ENCODE assay signal across 17 cellular contexts in the genomic region with DNA sequence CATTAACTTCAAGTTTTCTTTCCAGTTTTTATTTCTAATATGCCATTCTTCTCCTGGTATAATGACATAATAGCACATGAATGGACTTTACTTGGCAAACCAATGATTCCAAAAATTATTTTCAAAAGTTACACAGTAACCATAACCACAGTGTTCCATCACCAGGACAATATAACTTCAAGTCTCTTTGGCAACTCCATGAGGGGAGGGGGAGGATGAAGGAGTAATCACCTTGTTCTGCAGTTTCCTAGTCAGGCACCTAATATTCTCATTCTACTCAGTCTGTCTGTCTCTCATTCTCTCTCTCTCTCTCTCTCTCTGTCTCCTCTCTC.
DNase-seq lines count a peak whose midpoint lies in the region; ATAC-seq and TF ChIP-seq lines count a peak whose summit lies in the region.
"Had no signal": no experiment of that assay in that cellular context is flagged by ENCODE, and none has a peak within 500 bp of the region (broad histone marks: within the 10 kb centered on the region; RNA-seq: fewer than 3 reads in every experiment).

No MANE protein-coding gene starts in this region.

- H3K27me3 ChIP-seq in foreskin keratinocyte (no peaks in the 10 kb centered on the region), gastrocnemius medialis (no peaks in the 10 kb centered on the region)
- H3K27me3 ChIP-seq: colonic mucosa, spleen, transverse colon had no signal

- peaks cover 5% of the 10 kb centered on the region for H3K36me3 Mint-ChIP-seq in stimulated activated naive CD8-positive, alpha-beta T cell treated with anti-CD3 and anti-CD28 coated beads, Interleukin-15, Interleukin-2, amounts not matched to agents 100 ng/mL and 50 ng/mL, for 24 hours (ENCODE audit: low read depth)
- peaks cover 4% of the 10 kb centered on the region for H3K36me3 Mint-ChIP-seq in activated T-helper 2 cell treated with anti-CD3 and anti-CD28 coated beads, Interferon-gamma antibody, Interleukin-2, Interleukin-4, amounts not matched to agents 10 μg/mL and 5 μg/mL and 100 μg/mL, durations not matched to agents 14 hours and 24 hours and 36 hours (ENCODE audit: low read depth)
- H3K36me3 Mint-ChIP-seq: memory B cell had no signal

- no peak overlapping the region for H3K4me3 ChIP-seq in gastrocnemius medialis
- H3K4me3 ChIP-seq: colonic mucosa, GM23338, spleen, transverse colon had no signal

- H3K36me3 ChIP-seq in gastrocnemius medialis = no peaks in the 10 kb centered on the region
- H3K36me3 ChIP-seq: colonic mucosa, spleen, transverse colon had no signal

- no peak for DNase-seq in stimulated activated naive CD8-positive, alpha-beta T cell treated with anti-CD3 and anti-CD28 coated beads, Interleukin-15, Interleukin-2, amounts not matched to agents 100 U/mL and 50 U/mL, for 24 hours
- no peak for DNase-seq in activated T-helper 2 cell treated with anti-CD3 and anti-CD28 coated beads, Interferon-gamma antibody, Interleukin-2, Interleukin-4, amounts not matched to agents 10 μg/mL and 5 μg/mL and 100 μg/mL, durations not matched to agents 14 hours and 24 hours and 36 hours (ENCODE audit: low spot score)
- peak in 1 of 2 donors; percentile 28 for DNase-seq in foreskin keratinocyte
- DNase-seq in stimulated activated naive CD4-positive, alpha-beta T cell (lab: John Stamatoyannopoulos, UW) = no peak
- DNase-seq in gastrocnemius medialis = no peak
- no peak for DNase-seq in caudate nucleus (lab: John Stamatoyannopoulos, UW)
- no peak for DNase-seq in AML-193 (lab: John Stamatoyannopoulos, UW)
- DNase-seq: colonic mucosa, NCI-H2081, NCI-H82, SHP77, spleen, transverse colon had no signal

- no peak overlapping the region for H3K4me3 Mint-ChIP-seq in stimulated activated naive CD8-positive, alpha-beta T cell treated with anti-CD3 and anti-CD28 coated beads, Interleukin-15, Interleukin-2, amounts not matched to agents 100 ng/mL and 50 ng/mL, for 24 hours
- H3K4me3 Mint-ChIP-seq in activated T-helper 2 cell treated with anti-CD3 and anti-CD28 coated beads, Interferon-gamma antibody, Interleukin-2, Interleukin-4, amounts not matched to agents 10 μg/mL and 5 μg/mL and 100 μg/mL, durations not matched to agents 14 hours and 24 hours and 36 hours (ENCODE audit: low read depth) = no peak overlapping the region
- H3K4me3 Mint-ChIP-seq: GM23338, memory B cell had no signal

- H3K4me1 ChIP-seq in foreskin keratinocyte (peaks cover 31% of the 10 kb centered on the region), gastrocnemius medialis (peaks cover 4 to 18% of the 10 kb centered on the region in 2 donors)
- H3K4me1 ChIP-seq: colonic mucosa had no signal

- intact Hi-C loops in activated T-helper 2 cell treated with anti-CD3 and anti-CD28 coated beads, Interferon-gamma antibody, Interleukin-2, Interleukin-4, amounts not matched to agents 10 μg/mL and 5 μg/mL and 100 μg/mL, durations not matched to agents 14 hours and 24 hours and 36 hours (cut with micrococcal nuclease) = loop anchor here (2.0 to 5.0 kb wide), 4 partner anchors 47 to 302 kb away; partner anchors contain the start of gene BTG1
- intact Hi-C loops in gastrocnemius medialis (cut with DNase I; ENCODE audit: low total_unique reads) = loop anchor here (5.0 kb wide), 1 partner anchor 63 kb away; no protein-coding TSS in a partner anchor

- H3K27ac Mint-ChIP-seq in stimulated activated naive CD8-positive, alpha-beta T cell treated with anti-CD3 and anti-CD28 coated beads, Interleukin-15, Interleukin-2, amounts not matched to agents 100 ng/mL and 50 ng/mL, for 24 hours = peak overlapping the region; percentile 84
- peak overlapping the region; percentile 9 for H3K27ac Mint-ChIP-seq in activated T-helper 2 cell treated with anti-CD3 and anti-CD28 coated beads, Interferon-gamma antibody, Interleukin-2, Interleukin-4, amounts not matched to agents 10 μg/mL and 5 μg/mL and 100 μg/mL, durations not matched to agents 14 hours and 24 hours and 36 hours
- H3K27ac Mint-ChIP-seq: GM23338, memory B cell had no signal

- H3K27ac ChIP-seq in foreskin keratinocyte = peak overlapping the region; percentile 95
- peak overlapping the region in 1 of 4 donors; percentile 4 for H3K27ac ChIP-seq in gastrocnemius medialis
- no peak overlapping the region for H3K27ac ChIP-seq in caudate nucleus (ENCODE audit: low read depth, low read length)
- H3K27ac ChIP-seq: colonic mucosa had no signal

- no peaks in the 10 kb centered on the region for H3K27me3 Mint-ChIP-seq in stimulated activated naive CD8-positive, alpha-beta T cell treated with anti-CD3 and anti-CD28 coated beads, Interleukin-15, Interleukin-2, amounts not matched to agents 100 ng/mL and 50 ng/mL, for 24 hours
- no peaks in the 10 kb centered on the region for H3K27me3 Mint-ChIP-seq in activated T-helper 2 cell treated with anti-CD3 and anti-CD28 coated beads, Interferon-gamma antibody, Interleukin-2, Interleukin-4, amounts not matched to agents 10 μg/mL and 5 μg/mL and 100 μg/mL, durations not matched to agents 14 hours and 24 hours and 36 hours (ENCODE audit: low read depth)
- H3K27me3 Mint-ChIP-seq: memory B cell had no signal

- TF ChIP-seq CTCF in foreskin keratinocyte (conservative IDR thresholded peaks at IDR 0.05) (no peak), gastrocnemius medialis (IDR thresholded peaks at IDR 0.05 in 4 of 5, conservative IDR thresholded peaks at IDR 0.05 in 1 of 5) (no peak)

- no peaks in the 10 kb centered on the region for H3K9me3 Mint-ChIP-seq in stimulated activated naive CD8-positive, alpha-beta T cell treated with anti-CD3 and anti-CD28 coated beads, Interleukin-15, Interleukin-2, amounts not matched to agents 100 ng/mL and 50 ng/mL, for 24 hours
- peaks cover 4% of the 10 kb centered on the region for H3K9me3 Mint-ChIP-seq in activated T-helper 2 cell treated with anti-CD3 and anti-CD28 coated beads, Interferon-gamma antibody, Interleukin-2, Interleukin-4, amounts not matched to agents 10 μg/mL and 5 μg/mL and 100 μg/mL, durations not matched to agents 14 hours and 24 hours and 36 hours
- H3K9me3 Mint-ChIP-seq: GM23338, memory B cell had no signal

- TF ChIP-seq POLR2A in gastrocnemius medialis (IDR thresholded peaks at IDR 0.05) = no peak

- in situ Hi-C loops in gastrocnemius medialis (cut with MboI; ENCODE audit: low sequenced_read_pairs in 4 of 4) = no loop called here

- peaks cover 84% of the 10 kb centered on the region for H3K4me1 Mint-ChIP-seq in stimulated activated naive CD8-positive, alpha-beta T cell treated with anti-CD3 and anti-CD28 coated beads, Interleukin-15, Interleukin-2, amounts not matched to agents 100 ng/mL and 50 ng/mL, for 24 hours (ENCODE audit: low read depth)
- peaks cover 50% of the 10 kb centered on the region for H3K4me1 Mint-ChIP-seq in activated T-helper 2 cell treated with anti-CD3 and anti-CD28 coated beads, Interferon-gamma antibody, Interleukin-2, Interleukin-4, amounts not matched to agents 10 μg/mL and 5 μg/mL and 100 μg/mL, durations not matched to agents 14 hours and 24 hours and 36 hours (ENCODE audit: low read depth)

- H3K9me3 ChIP-seq in gastrocnemius medialis = no peaks in the 10 kb centered on the region
- H3K9me3 ChIP-seq: colonic mucosa, spleen, transverse colon had no signal

- ATAC-seq in stimulated activated naive CD8-positive, alpha-beta T cell treated with anti-CD3 and anti-CD28 coated beads, Interleukin-15, Interleukin-2, amounts not matched to agents 100 U/mL and 50 U/mL, for 24 hours = no peak
- ATAC-seq in foreskin keratinocyte = no peak
- no peak for ATAC-seq in gastrocnemius medialis
- ATAC-seq: esophagus mucosa, GM23338 had no signal
